8 cellular contexts compared by ENCODE assay signal in the genomic region with DNA sequence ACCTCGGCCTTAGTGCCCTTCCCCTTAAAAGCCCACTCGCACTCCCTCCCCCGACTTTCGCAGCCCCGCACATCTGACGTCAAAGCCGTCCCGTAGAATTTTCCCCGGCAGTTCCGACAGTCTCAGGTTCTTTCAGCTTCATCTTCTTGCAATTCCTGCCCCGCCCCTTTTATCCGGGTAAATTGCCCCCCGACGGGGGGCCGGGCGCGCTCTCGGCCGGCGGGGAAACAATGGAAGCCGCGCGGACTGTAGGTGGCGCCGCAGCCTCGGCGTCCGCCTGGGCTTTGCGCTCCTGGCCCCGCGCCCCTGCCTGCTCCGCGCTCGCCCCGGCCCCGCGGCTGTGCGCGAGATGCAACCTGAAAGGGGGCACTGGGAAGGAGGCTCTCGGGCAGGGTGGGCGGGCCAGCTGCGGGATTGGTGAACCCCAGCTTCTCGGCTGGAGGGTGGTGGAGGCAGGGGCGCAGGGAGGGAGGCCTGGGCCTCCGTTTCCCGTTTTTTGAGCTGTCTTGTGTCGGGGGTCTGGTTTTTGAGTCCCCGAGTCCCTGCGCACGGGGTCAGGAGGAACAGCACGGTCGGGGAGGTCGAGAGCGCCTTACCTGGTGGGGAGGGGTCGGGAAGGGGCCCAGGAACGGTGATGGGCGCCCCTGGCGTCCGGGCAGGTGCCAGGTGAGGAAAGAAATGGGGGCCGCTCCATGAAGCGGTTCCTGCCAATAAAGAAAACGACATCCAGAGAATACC. TPM values are rescaled to one million over a fixed set of nuclear protein-coding genes. Genes with fewer than 3 reads are reported as not detected.
DNase-seq lines count a peak whose midpoint lies in the region; ATAC-seq, FAIRE-seq and TF ChIP-seq lines count a peak whose summit lies in the region.

No MANE protein-coding gene starts in this region.

- TF ChIP-seq CTCF in fibroblast of lung (conservative IDR thresholded peaks at IDR 0.05 in 1 of 2, IDR thresholded peaks at IDR 0.05 in 1 of 2; ENCODE audit: low read depth in 1 of 2, low read length in 2 of 2) = peak; percentile 38 to 41

- H3K27ac ChIP-seq in fibroblast of lung (ENCODE audit: insufficient read depth, low read length) = no peak overlapping the region

- H4K20me1 ChIP-seq in fibroblast of lung (ENCODE audit: control insufficient read depth, extremely low read depth, insufficient read depth, low read length) = no peaks in the 10 kb centered on the region

- peak overlapping the region; percentile 64 for H3K9ac ChIP-seq in NT2/D1 (ENCODE audit: insufficient read length, low read depth)
- H3K9ac ChIP-seq in fibroblast of lung (ENCODE audit: insufficient read depth, low read length) = no peak overlapping the region

- ATAC-seq in GM19351 (IDR thresholded peaks at IDR 0.05; ENCODE audit: unreplicated experiment) = no peak

- H3K27me3 ChIP-seq in NT2/D1 (ENCODE audit: insufficient read depth, insufficient read length) (peaks cover 26% of the 10 kb centered on the region), fibroblast of lung (ENCODE audit: control insufficient read depth, insufficient read depth, low read length) (peaks cover 34% of the 10 kb centered on the region)

- H3K4me3 ChIP-seq in NT2/D1 (ENCODE audit: insufficient read length, low read depth) (peak overlapping the region; percentile 39), fibroblast of lung (replicated peaks in 1 of 4; ENCODE audit: control extremely low read depth in 1 of 4, insufficient read depth in 1 of 4, low read depth in 3 of 4, low read length in 4 of 4) (no peak overlapping the region)

- no peaks in the 10 kb centered on the region for H3K79me2 ChIP-seq in fibroblast of lung (ENCODE audit: control insufficient read depth, insufficient read depth, low read length)

- H3K36me3 ChIP-seq in NT2/D1 (ENCODE audit: insufficient read depth, insufficient read length, low read length) = no peaks in the 10 kb centered on the region
- no peaks in the 10 kb centered on the region for H3K36me3 ChIP-seq in fibroblast of lung (ENCODE audit: control insufficient read depth, insufficient read depth, low read length)

- H2AFZ ChIP-seq in fibroblast of lung (ENCODE audit: low read length) = no peak overlapping the region

- no peak overlapping the region for H3K4me2 ChIP-seq in fibroblast of lung (ENCODE audit: extremely low read depth, insufficient read depth, low read length)

- no peak for FAIRE-seq in RCC 7860 (lab: Jason Lieb, UNC)

- H3K9me3 ChIP-seq in NT2/D1 (ENCODE audit: insufficient read depth, low read length) = no peaks in the 10 kb centered on the region
- H3K9me3 ChIP-seq in fibroblast of lung (ENCODE audit: control insufficient read depth, insufficient read depth, low read depth, low read length) = no peaks in the 10 kb centered on the region

- H3K4me1 ChIP-seq in NT2/D1 (ENCODE audit: insufficient read depth, insufficient read length) (peaks cover 10% of the 10 kb centered on the region), fibroblast of lung (ENCODE audit: control insufficient read depth, extremely low read depth, insufficient read depth, low read length) (peaks cover 3% of the 10 kb centered on the region)

- peak; percentile 21 for DNase-seq in activated CD4-positive, alpha-beta T cell treated with anti-CD3 and anti-CD28 coated beads for 48 hours
- no peak for DNase-seq in activated CD4-positive, alpha-beta T cell treated with anti-CD3 and anti-CD28 coated beads, Interleukin-2, amount 50 U/mL, for 4 hours
- DNase-seq in NT2/D1 (ENCODE audit: low read depth, low spot score) (peak; percentile 89), fibroblast of lung (ENCODE audit: low read depth in 2 of 2) (no peak), retina (peak; percentile 92), NCI-H2107 treated with DMSO at 0.1 percent for 48 hours (lab: John Stamatoyannopoulos, UW; ENCODE audit: unreplicated experiment) (no peak), RCC 7860 (ENCODE audit: low spot score) (no peak)

RNA-seq across cellular contexts. Expression of a gene that starts 0.9 kb away (rescaled TPM):
- not detected in 2 replicates for total RNA-seq in fibroblast of lung
- not detected in 2 replicates for polyA plus RNA-seq in fibroblast of lung
- not detected in 2 replicates for polyA plus RNA-seq in fibroblast of lung (2012)
- polyA minus RNA-seq in fibroblast of lung (ENCODE audit: low replicate concordance) = not detected in 2 replicates

RNA-seq across cellular contexts. Expression of a gene that starts 29.5 kb away (rescaled TPM):
- total RNA-seq in fibroblast of lung = 20.3 and 25.4 TPM in 2 replicates
- 18.1 and 19.5 TPM in 2 replicates for polyA plus RNA-seq in fibroblast of lung
- polyA plus RNA-seq in fibroblast of lung (2012) = 14.2 and 15.0 TPM in 2 replicates
- polyA minus RNA-seq in fibroblast of lung (ENCODE audit: low replicate concordance) = 4.1 and 5.0 TPM in 2 replicates

Comparison
In these comparisons a context has a peak if more than half of its experiments do, and no peak if none do; other contexts are left out.
1. DNase-seq: peak in activated CD4-positive, alpha-beta T cell treated with anti-CD3 and anti-CD28 coated beads for 48 hours (single experiment), NT2/D1 (single experiment) and retina (single experiment); none in activated CD4-positive, alpha-beta T cell treated with anti-CD3 and anti-CD28 coated beads, Interleukin-2, amount 50 U/mL, for 4 hours (0 of 2), fibroblast of lung (0 of 2), NCI-H2107 treated with DMSO at 0.1 percent for 48 hours (single experiment) and RCC 7860 (single experiment).